12 cellular contexts compared by ENCODE assay signal in the genomic region with DNA sequence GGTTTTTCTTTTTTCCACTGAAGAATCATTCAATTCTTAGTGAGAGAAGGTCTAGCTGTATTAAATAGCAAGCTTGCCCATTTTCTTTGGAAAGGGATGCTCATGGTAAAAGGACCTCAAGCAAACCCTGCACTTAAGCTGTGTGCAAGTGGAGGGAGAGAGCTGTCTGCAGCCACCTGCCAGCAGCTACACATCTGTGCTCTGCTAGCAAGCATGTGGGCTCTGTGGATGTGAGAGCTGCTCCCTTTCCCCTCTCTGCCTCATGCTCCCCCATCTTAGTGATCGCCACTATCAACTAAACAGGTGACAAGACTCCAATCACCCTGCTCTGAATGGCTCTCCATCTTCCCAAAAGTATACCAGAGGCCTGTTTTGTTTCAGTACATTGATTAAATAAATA.
"Had no signal": no experiment of that assay in that cellular context is flagged by ENCODE, and none has a peak within 500 bp of the region (broad histone marks: within the 10 kb centered on the region; RNA-seq: fewer than 3 reads in every experiment).

No MANE protein-coding gene starts in this region.

- H3K36me3 ChIP-seq: neutrophil, right atrium auricular region, thyroid gland had no signal

- H3K27me3 ChIP-seq: dorsolateral prefrontal cortex, neutrophil, right atrium auricular region, thyroid gland had no signal

- H3K9me3 ChIP-seq: neutrophil, right atrium auricular region, thyroid gland had no signal

- H3K4me1 ChIP-seq: thyroid gland had no signal

- ATAC-seq: activated naive CD8-positive, alpha-beta T cell treated with anti-CD3 and anti-CD28 coated beads, Interleukin-2, amount 50 U/mL, for 24 hours; stimulated activated effector memory CD8-positive, alpha-beta T cell treated with anti-CD3 and anti-CD28 coated beads, Interleukin-12 subunit alpha, Interleukin-12 subunit beta, amount 100 ng/mL, for 72 hours had no signal

- DNase-seq: activated CD4-positive, alpha-beta T cell treated with anti-CD3 and anti-CD28 coated beads, Interleukin-2, amount 10 ng/mL, durations not matched to agents 24 days and 14 days; activated naive CD4-positive, alpha-beta T cell; activated naive CD8-positive, alpha-beta T cell treated with anti-CD3 and anti-CD28 coated beads, Interleukin-2, amount 50 U/mL, for 24 hours; dorsolateral prefrontal cortex; left cardiac atrium; naive B cell; small intestine; thyroid gland had no signal

- H3K4me3 ChIP-seq: dorsolateral prefrontal cortex, lung, right atrium auricular region, thyroid gland had no signal

- H3K27ac ChIP-seq: dorsolateral prefrontal cortex, neutrophil, right atrium auricular region, thyroid gland had no signal
